8 cellular contexts compared by ENCODE assay signal in the genomic region with DNA sequence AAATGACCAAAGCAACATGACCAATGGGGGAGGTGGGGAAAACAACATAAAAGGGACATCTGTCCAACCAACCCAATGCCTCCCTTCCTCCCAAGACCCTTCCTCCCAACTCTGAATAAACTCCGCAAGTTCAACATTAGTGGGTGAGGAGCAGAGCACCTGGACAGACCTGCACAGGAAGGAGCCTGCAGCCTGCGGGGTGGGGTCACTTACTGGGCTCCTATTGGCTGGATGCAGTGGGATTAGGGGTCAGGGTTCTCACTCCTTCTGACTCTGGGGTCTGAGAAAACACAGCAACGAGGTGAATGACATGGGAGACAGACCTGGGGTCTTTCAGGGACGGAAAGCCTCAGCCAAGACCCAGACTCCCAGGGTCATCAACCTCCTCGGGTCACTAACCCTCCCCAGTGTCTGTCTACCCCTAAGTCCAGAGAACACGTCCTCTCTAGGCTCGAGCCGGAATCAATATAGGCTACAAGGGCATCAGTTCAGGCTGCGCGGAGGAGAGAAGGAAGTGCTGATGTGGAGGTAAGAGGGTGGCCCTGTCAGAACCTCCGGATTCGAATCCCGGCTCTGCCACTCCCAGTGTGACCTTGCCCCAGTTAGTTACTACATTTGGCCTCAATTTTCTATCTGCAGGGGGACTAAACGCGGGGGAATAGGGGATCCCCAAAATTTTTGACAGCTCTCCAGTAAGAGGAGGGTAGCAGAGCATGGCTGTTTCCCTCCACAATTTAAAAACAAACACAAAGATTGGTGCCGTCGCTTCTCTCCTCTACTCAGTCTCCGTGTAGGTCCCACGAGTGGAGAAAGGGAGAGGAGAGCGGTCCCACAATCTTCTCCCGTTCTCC. TPM values are rescaled to one million over a fixed set of nuclear protein-coding genes. Genes with fewer than 3 reads are reported as not detected.
DNase-seq lines count a peak whose midpoint lies in the region; ATAC-seq, FAIRE-seq and TF ChIP-seq lines count a peak whose summit lies in the region.
"Had no signal": no experiment of that assay in that cellular context is flagged by ENCODE, and none has a peak within 500 bp of the region (broad histone marks: within the 10 kb centered on the region; RNA-seq: fewer than 3 reads in every experiment).

No MANE protein-coding gene starts in this region.

- CTCF ChIA-PET in K562 (lab: Yijun Ruan, JAX; ENCODE audit: low intra/inter-chr PET ratio), result no interaction called here

- TF ChIP-seq RAD21 in K562 (CRISPR knock-in tag; conservative IDR thresholded peaks at IDR 0.05 in 1 of 2, IDR thresholded peaks at IDR 0.05 in 1 of 2), result no peak

- 11% methylated on average over 20 of the region's 21 CpGs for WGBS in K562 (ENCODE audit: insufficient coverage, low coverage, missing lambda C conversion rate)

- no peaks in the 10 kb centered on the region for H3K27me3 ChIP-seq in K562 (ENCODE audit: control insufficient read depth in 2 of 2, insufficient read depth in 2 of 2, low read length in 2 of 2)

- H3K4me1 ChIP-seq in K562 (replicated peaks in 1 of 2; ENCODE audit: control insufficient read depth in 2 of 2, insufficient read depth in 2 of 2, low read length in 2 of 2), result peaks cover 35 to 39% of the 10 kb centered on the region in 2 experiments

- peak; percentile 25 for DNase-seq in NOMO-1 treated with DMSO at 0.1 percent for 48 hours (lab: John Stamatoyannopoulos, UW; ENCODE audit: unreplicated experiment)
- peak in 1 of 4 experiments; percentile 30 for DNase-seq in K562 (ENCODE audit: extremely low read depth in 1 of 4, low spot score in 3 of 4)
- DNase-seq in left lobe of liver (ENCODE audit: low spot score), result peak; percentile 76
- no peak for DNase-seq in foreskin melanocyte
- no peak for DNase-seq in NCI-H526 (lab: John Stamatoyannopoulos, UW)

- intact Hi-C loops in K562 (cut with micrococcal nuclease), result no loop called here

- H4K20me1 ChIP-seq in K562 (replicated peaks; ENCODE audit: control insufficient read depth, insufficient read depth, low read length), result no peaks in the 10 kb centered on the region

- peak overlapping the region; percentile 82 for H3K4me2 ChIP-seq in K562 (ENCODE audit: insufficient read depth, low read length)

- TSS peak; percentile 67 for BruUV-seq in K562 (replicated peaks; lab: Mats Ljungman, UMichigan)

- TF ChIP-seq POLR2A in K562 (conservative IDR thresholded peaks at IDR 0.05), result no peak

- POLR2A ChIA-PET in K562 (lab: Yijun Ruan, JAX), result interaction anchor here (0.9 to 2.6 kb wide), 5 partner anchors 9 to 145 kb away, joined by 3 to 12 read pairs (median 3); no protein-coding TSS in a partner anchor

- peak overlapping the region; percentile 66 for H3K4me3 ChIP-seq in K562

- FAIRE-seq in K562 (lab: Jason Lieb, UNC), result peak; percentile 57

- H3K27ac ChIP-seq in K562 (ENCODE audit: extremely low read depth, low read depth, low read length) (peak overlapping the region; percentile 79), temporal lobe (ENCODE audit: low read depth, low read length) (peak overlapping the region; percentile 99)

- H3K36me3 ChIP-seq in K562 (ENCODE audit: control insufficient read depth, insufficient read depth, low read length), result peaks cover 18% of the 10 kb centered on the region; the same call in 1 of the 3 replicates

- H2AFZ ChIP-seq in K562 (ENCODE audit: low read depth, low read length), result peak overlapping the region; percentile 80

- H3K79me2 ChIP-seq in K562 (ENCODE audit: control insufficient read depth, insufficient read depth, low read length), result peaks cover 21% of the 10 kb centered on the region

- peak; percentile 40 for ATAC-seq in K562
- peak; percentile 69 for ATAC-seq in left lobe of liver
- no peak for ATAC-seq in HG03097 (IDR thresholded peaks at IDR 0.05; ENCODE audit: low FRiP score, unreplicated experiment)

- in situ Hi-C loops in K562 (cut with MboI), result no loop called here

- H3K9me3 ChIP-seq in K562 (replicated peaks; ENCODE audit: control insufficient read depth, insufficient read depth, low read depth, low read length), result no peaks in the 10 kb centered on the region

- TF ChIP-seq CTCF in K562 (IDR thresholded peaks at IDR 0.05 in 2 of 3, conservative IDR thresholded peaks at IDR 0.05 in 1 of 3; ENCODE audit: insufficient read depth in 2 of 3, low read depth in 1 of 3, low read length in 3 of 3), result no peak

- no peak for TF ChIP-seq EP300 in K562 (IDR thresholded peaks at IDR 0.05; ENCODE audit: low read length)

- peaks cover 2% of the 10 kb centered on the region for H3K9me1 ChIP-seq in K562 (ENCODE audit: control insufficient read depth, insufficient read depth, low read length)

- peak overlapping the region; percentile 77 to 91 for H3K9ac ChIP-seq in K562 (ENCODE audit: insufficient read depth in 1 of 2, low read depth in 2 of 2, low read length in 2 of 2)

RNA-seq across cellular contexts. Expression of a gene that starts 0.8 kb away (rescaled TPM):
- 236 and 348 TPM in 2 replicates for total RNA-seq in K562 (2011; cell fraction: chromatin; rRNA removed; ENCODE audit: low replicate concordance)
- 137 and 162 TPM in 2 replicates for total RNA-seq in K562 (2011; cell fraction: nucleolus; rRNA removed)
- total RNA-seq in K562 (2011; cell fraction: nucleoplasm; rRNA removed), result 212 and 255 TPM in 2 replicates
- total RNA-seq in K562 (2014; rRNA removed), result 44.5 and 62.1 TPM in 2 replicates
- total RNA-seq in K562 (2014; rRNA removed; fragmentation: Illumina TruSeq; extraction: Trizol), result 24.9 and 28.2 TPM in 2 replicates
- total RNA-seq in K562 (2015; rRNA removed; fragmentation: Illumina TruSeq; extraction: Trizol), result 27.5 and 28.5 TPM in 2 replicates
- 37.4 and 41.0 TPM in 2 replicates for total RNA-seq in K562 (2021)
- polyA plus RNA-seq in K562 (2011; rRNA removed), result 66.3 and 105 TPM in 2 replicates
- polyA plus RNA-seq in K562 (2011; cell fraction: cytosol; rRNA removed), result 81.1 and 138 TPM in 2 replicates
- 200 and 241 TPM in 2 replicates for polyA plus RNA-seq in K562 (2011; cell fraction: nucleus; rRNA removed)
- polyA plus RNA-seq in K562 (2012), result 41.0 and 60.2 TPM in 2 replicates
- polyA plus RNA-seq in K562 (2014; fragmentation: Illumina TruSeq; extraction: Trizol), result 81.2 and 81.3 TPM in 2 replicates
- 10 to 100 TPM; 10.1 to 22.9 TPM for polyA plus RNA-seq in K562 (2014; fragmentation: Nextera tagmentation; extraction: Ambion mirVana)
- polyA plus RNA-seq in K562 (2014; rRNA removed), result 59.3 and 67.3 TPM in 2 replicates
- 42.2 and 67.9 TPM in 2 replicates for polyA minus RNA-seq in K562 (2011; rRNA and poly(A)+ RNA removed)
- 15.7 and 39.4 TPM in 2 replicates for polyA minus RNA-seq in K562 (2011; cell fraction: cytosol; rRNA and poly(A)+ RNA removed)
- 54.4 and 64.0 TPM in 2 replicates for polyA minus RNA-seq in K562 (2011; cell fraction: nucleus; rRNA and poly(A)+ RNA removed)
- 165 TPM for total RNA-seq in left lobe of liver
- 117 TPM for total RNA-seq in temporal lobe

RNA-seq across cellular contexts. Expression of a gene that starts 6.0 kb away (rescaled TPM):
- 0.19 TPM in 1 of 2 replicates, not detected in the other for total RNA-seq in K562 (2011; cell fraction: chromatin; rRNA removed; ENCODE audit: low replicate concordance)
- total RNA-seq in K562 (2011; cell fraction: nucleolus; rRNA removed), result not detected in 2 replicates
- total RNA-seq in K562 (2011; cell fraction: nucleoplasm; rRNA removed), result not detected in 2 replicates
- 0.18 and 0.24 TPM in 2 replicates for total RNA-seq in K562 (2014; rRNA removed)
- not detected in 2 replicates for total RNA-seq in K562 (2014; rRNA removed; fragmentation: Illumina TruSeq; extraction: Trizol)
- not detected in 2 replicates for total RNA-seq in K562 (2015; rRNA removed; fragmentation: Illumina TruSeq; extraction: Trizol)
- not detected in 2 replicates for total RNA-seq in K562 (2021)
- not detected in 2 replicates for polyA plus RNA-seq in K562 (2011; rRNA removed)
- polyA plus RNA-seq in K562 (2011; cell fraction: cytosol; rRNA removed), result not detected in 2 replicates
- polyA plus RNA-seq in K562 (2011; cell fraction: nucleus; rRNA removed), result 0.33 TPM in 1 of 2 replicates, not detected in the other
- polyA plus RNA-seq in K562 (2012), result not detected in 2 replicates
- not detected in 2 replicates for polyA plus RNA-seq in K562 (2014; fragmentation: Illumina TruSeq; extraction: Trizol)
- polyA plus RNA-seq in K562 (2014; fragmentation: Nextera tagmentation; extraction: Ambion mirVana), result not detected
- polyA plus RNA-seq in K562 (2014; rRNA removed), result not detected in 2 replicates
- polyA minus RNA-seq in K562 (2011; rRNA and poly(A)+ RNA removed), result not detected in 2 replicates
- not detected in 2 replicates for polyA minus RNA-seq in K562 (2011; cell fraction: cytosol; rRNA and poly(A)+ RNA removed)
- polyA minus RNA-seq in K562 (2011; cell fraction: nucleus; rRNA and poly(A)+ RNA removed), result not detected in 2 replicates
- 4.6 TPM for total RNA-seq in left lobe of liver
- total RNA-seq in temporal lobe, result not detected
- total RNA-seq: M059J had no signal

RNA-seq across cellular contexts. Expression of a gene that starts 10.6 kb away (rescaled TPM):
- total RNA-seq in K562 (2011; cell fraction: chromatin; rRNA removed; ENCODE audit: low replicate concordance), result not detected in 2 replicates
- total RNA-seq in K562 (2011; cell fraction: nucleolus; rRNA removed), result not detected in 2 replicates
- not detected in 2 replicates for total RNA-seq in K562 (2011; cell fraction: nucleoplasm; rRNA removed)
- total RNA-seq in K562 (2014; rRNA removed) (not detected in 2 replicates), K562 (2014; rRNA removed; fragmentation: Illumina TruSeq; extraction: Trizol) (not detected in 2 replicates), K562 (2015; rRNA removed; fragmentation: Illumina TruSeq; extraction: Trizol) (not detected in 2 replicates), K562 (2021) (not detected in 2 replicates), left lobe of liver (0.10 TPM), temporal lobe (not detected)
- polyA plus RNA-seq in K562 (2011; rRNA removed) (not detected in 2 replicates), K562 (2014; fragmentation: Illumina TruSeq; extraction: Trizol) (not detected in 2 replicates), K562 (2014; fragmentation: Nextera tagmentation; extraction: Ambion mirVana) (not detected), K562 (2014; rRNA removed) (not detected in 2 replicates)
- polyA plus RNA-seq in K562 (2011; cell fraction: cytosol; rRNA removed), result not detected in 2 replicates
- polyA plus RNA-seq in K562 (2011; cell fraction: nucleus; rRNA removed), result not detected in 2 replicates
- polyA plus RNA-seq in K562 (2012), result not detected in 2 replicates
- polyA minus RNA-seq in K562 (2011; rRNA and poly(A)+ RNA removed), result not detected in 2 replicates
- polyA minus RNA-seq in K562 (2011; cell fraction: cytosol; rRNA and poly(A)+ RNA removed), result not detected in 2 replicates
- not detected in 2 replicates for polyA minus RNA-seq in K562 (2011; cell fraction: nucleus; rRNA and poly(A)+ RNA removed)
- total RNA-seq: M059J had no signal

RNA-seq across cellular contexts. Expression of a gene that starts 18.1 kb away (rescaled TPM):
- not detected in 2 replicates for total RNA-seq in K562 (2011; cell fraction: chromatin; rRNA removed; ENCODE audit: low replicate concordance)
- total RNA-seq in K562 (2011; cell fraction: nucleolus; rRNA removed), result not detected in 2 replicates
- not detected in 2 replicates for total RNA-seq in K562 (2011; cell fraction: nucleoplasm; rRNA removed)
- not detected in 2 replicates for total RNA-seq in K562 (2014; rRNA removed)
- total RNA-seq in K562 (2014; rRNA removed; fragmentation: Illumina TruSeq; extraction: Trizol), result not detected in 2 replicates
- total RNA-seq in K562 (2015; rRNA removed; fragmentation: Illumina TruSeq; extraction: Trizol), result not detected in 2 replicates
- not detected in 2 replicates for total RNA-seq in K562 (2021)
- not detected in 2 replicates for polyA plus RNA-seq in K562 (2011; rRNA removed)
- not detected in 2 replicates for polyA plus RNA-seq in K562 (2011; cell fraction: cytosol; rRNA removed)
- polyA plus RNA-seq in K562 (2011; cell fraction: nucleus; rRNA removed), result not detected in 2 replicates
- not detected in 2 replicates for polyA plus RNA-seq in K562 (2012)
- polyA plus RNA-seq in K562 (2014; fragmentation: Illumina TruSeq; extraction: Trizol), result not detected in 2 replicates
- polyA plus RNA-seq in K562 (2014; fragmentation: Nextera tagmentation; extraction: Ambion mirVana), result not detected
- not detected in 2 replicates for polyA plus RNA-seq in K562 (2014; rRNA removed)
- polyA minus RNA-seq in K562 (2011; rRNA and poly(A)+ RNA removed), result not detected in 2 replicates
- not detected in 2 replicates for polyA minus RNA-seq in K562 (2011; cell fraction: cytosol; rRNA and poly(A)+ RNA removed)
- not detected in 2 replicates for polyA minus RNA-seq in K562 (2011; cell fraction: nucleus; rRNA and poly(A)+ RNA removed)
- total RNA-seq in left lobe of liver, result 0.13 TPM
- not detected for total RNA-seq in temporal lobe
- total RNA-seq: M059J had no signal

RNA-seq across cellular contexts. Expression of a gene that starts 24.9 kb away (rescaled TPM):
- total RNA-seq in K562 (2011; cell fraction: chromatin; rRNA removed; ENCODE audit: low replicate concordance), result 0.86 TPM in 1 of 2 replicates, not detected in the other
- total RNA-seq in K562 (2011; cell fraction: nucleolus; rRNA removed), result not detected in 2 replicates
- total RNA-seq in K562 (2011; cell fraction: nucleoplasm; rRNA removed), result 1.1 TPM in 1 of 2 replicates, not detected in the other
- total RNA-seq in K562 (2014; rRNA removed) (not detected in 2 replicates), K562 (2014; rRNA removed; fragmentation: Illumina TruSeq; extraction: Trizol) (not detected in 2 replicates), K562 (2015; rRNA removed; fragmentation: Illumina TruSeq; extraction: Trizol) (not detected in 2 replicates), K562 (2021) (not detected in 2 replicates), left lobe of liver (not detected), temporal lobe (not detected)
- polyA plus RNA-seq in K562 (2011; rRNA removed) (0.06 and 0.07 TPM in 2 replicates), K562 (2014; fragmentation: Illumina TruSeq; extraction: Trizol) (not detected in 2 replicates), K562 (2014; fragmentation: Nextera tagmentation; extraction: Ambion mirVana) (not detected), K562 (2014; rRNA removed) (0.09 TPM in 1 of 2 replicates, not detected in the other)
- polyA plus RNA-seq in K562 (2011; cell fraction: cytosol; rRNA removed), result 0.10 TPM in 1 of 2 replicates, not detected in the other
- 0.18 and 0.20 TPM in 2 replicates for polyA plus RNA-seq in K562 (2011; cell fraction: nucleus; rRNA removed)
- polyA plus RNA-seq in K562 (2012), result not detected in 2 replicates
- not detected in 2 replicates for polyA minus RNA-seq in K562 (2011; rRNA and poly(A)+ RNA removed)
- polyA minus RNA-seq in K562 (2011; cell fraction: cytosol; rRNA and poly(A)+ RNA removed), result not detected in 2 replicates
- polyA minus RNA-seq in K562 (2011; cell fraction: nucleus; rRNA and poly(A)+ RNA removed), result 0.67 TPM in 1 of 2 replicates, not detected in the other
- total RNA-seq: M059J had no signal

Comparison
In these comparisons a context has a peak if more than half of its experiments do, and no peak if none do; other contexts are left out.
1. DNase-seq: peak in NOMO-1 treated with DMSO at 0.1 percent for 48 hours (single experiment) and left lobe of liver (single experiment); none in foreskin melanocyte (single experiment) and NCI-H526 (0 of 2).